ENCODE assay signal across 25 cellular contexts in genomic region chr19:2685204-2685704, GRCh38. TPM values are rescaled to one million over a fixed set of nuclear protein-coding genes. Genes with fewer than 3 reads are reported as not detected.
DNase-seq lines count a peak whose midpoint lies in the region; ATAC-seq and TF ChIP-seq lines count a peak whose summit lies in the region.
"Had no signal": no experiment of that assay in that cellular context is flagged by ENCODE, and none has a peak within 500 bp of the region (broad histone marks: within the 10 kb centered on the region; RNA-seq: fewer than 3 reads in every experiment).

No MANE protein-coding gene starts in this region.

- WGBS in heart right ventricle, 2 donors, result 91% methylated on average over 6 of the region's 6 CpGs

- H3K27ac Mint-ChIP-seq in chondrocyte (ENCODE audit: unreplicated experiment), result peak overlapping the region; percentile 57
- H3K27ac Mint-ChIP-seq in neural progenitor cell, result no peak overlapping the region
- H3K27ac Mint-ChIP-seq: activated CD4-positive, alpha-beta T cell treated with anti-CD3 and anti-CD28 coated beads, Interleukin-2, amount 10 ng/mL, durations not matched to agents 24 days and 14 days; activated naive CD4-positive, alpha-beta T cell treated with anti-CD3 and anti-CD28 coated beads, Interleukin-2, amount 50 U/mL, for 24 hours; activated T-helper 1 cell treated with anti-CD3 and anti-CD28 coated beads, Interleukin-12 subunit alpha, Interleukin-12 subunit beta, Interleukin-2, Interleukin-4 antibody, amounts not matched to agents 30 ng/mL and 10 ng/mL and 1 ng/mL, durations not matched to agents 14 hours and 24 hours and 36 hours had no signal

- H3K4me3 Mint-ChIP-seq in chondrocyte (ENCODE audit: unreplicated experiment) (no peak overlapping the region), neural progenitor cell (peak overlapping the region; percentile 43)
- H3K4me3 Mint-ChIP-seq: activated CD4-positive, alpha-beta T cell treated with anti-CD3 and anti-CD28 coated beads, Interleukin-2, amount 10 ng/mL, durations not matched to agents 24 days and 14 days; activated naive CD4-positive, alpha-beta T cell treated with anti-CD3 and anti-CD28 coated beads, Interleukin-2, amount 50 U/mL, for 24 hours; activated T-helper 1 cell treated with anti-CD3 and anti-CD28 coated beads, Interleukin-12 subunit alpha, Interleukin-12 subunit beta, Interleukin-2, Interleukin-4 antibody, amounts not matched to agents 30 ng/mL and 10 ng/mL and 1 ng/mL, durations not matched to agents 14 hours and 24 hours and 36 hours had no signal

- H3K4me3 ChIP-seq in heart right ventricle (no peak overlapping the region), neural progenitor cell (no peak overlapping the region), upper lobe of right lung (peak overlapping the region; percentile 1)
- H3K4me3 ChIP-seq: A549, coronary artery, mucosa of descending colon, SJSA1, transverse colon had no signal

- no peaks in the 10 kb centered on the region for H3K79me2 ChIP-seq in neural progenitor cell (ENCODE audit: low read depth)

- H3K9me3 ChIP-seq in heart right ventricle (no peaks in the 10 kb centered on the region), neural progenitor cell (ENCODE audit: low read depth) (no peaks in the 10 kb centered on the region), upper lobe of right lung (no peaks in the 10 kb centered on the region)
- H3K9me3 ChIP-seq: A549, mucosa of descending colon, SJSA1, transverse colon had no signal

- H3K27me3 ChIP-seq in heart right ventricle, result no peaks in the 10 kb centered on the region
- H3K27me3 ChIP-seq in neural progenitor cell, result no peaks in the 10 kb centered on the region
- H3K27me3 ChIP-seq in upper lobe of right lung, result no peaks in the 10 kb centered on the region
- H3K27me3 ChIP-seq: SJSA1, transverse colon had no signal

- DNase-seq in heart right ventricle (no peak), cardiac septum (ENCODE audit: low spot score) (no peak), chondrocyte (ENCODE audit: low spot score) (no peak), neural progenitor cell (ENCODE audit: low spot score) (no peak), upper lobe of right lung (no peak)
- DNase-seq: activated CD4-positive, alpha-beta T cell treated with anti-CD3 and anti-CD28 coated beads, Interleukin-2, amount 10 ng/mL, durations not matched to agents 24 days and 14 days; Calu3; EL; GOT3; mucosa of descending colon; NCI-H1105 treated with DMSO at 0.1 percent for 48 hours; small intestine; stimulated activated naive CD4-positive, alpha-beta T cell treated with Interleukin-2 at 50 U/mL for 16 hours; transverse colon had no signal

- TF ChIP-seq CTCF in heart right ventricle (IDR thresholded peaks at IDR 0.05) (no peak), chondrocyte (IDR thresholded peaks at IDR 0.05) (no peak), neural progenitor cell (IDR thresholded peaks at IDR 0.05) (no peak), upper lobe of right lung (IDR thresholded peaks at IDR 0.05) (no peak)

- H3K27me3 Mint-ChIP-seq in chondrocyte (ENCODE audit: low read depth) (no peaks in the 10 kb centered on the region), neural progenitor cell (ENCODE audit: insufficient read depth, low read depth) (peaks cover 9% of the 10 kb centered on the region)
- H3K27me3 Mint-ChIP-seq: activated CD4-positive, alpha-beta T cell treated with anti-CD3 and anti-CD28 coated beads, Interleukin-2, amount 10 ng/mL, durations not matched to agents 24 days and 14 days; activated naive CD4-positive, alpha-beta T cell treated with anti-CD3 and anti-CD28 coated beads, Interleukin-2, amount 50 U/mL, for 24 hours had no signal

- H3K36me3 ChIP-seq in heart right ventricle (peaks cover 0 to 5% (median 0%) of the 10 kb centered on the region in 9 donors), neural progenitor cell (no peaks in the 10 kb centered on the region), upper lobe of right lung (no peaks in the 10 kb centered on the region)
- H3K36me3 ChIP-seq: SJSA1, transverse colon had no signal

- no peaks in the 10 kb centered on the region for H4K20me1 ChIP-seq in neural progenitor cell (ENCODE audit: low read depth)

- no peaks in the 10 kb centered on the region for H3K36me3 Mint-ChIP-seq in chondrocyte (ENCODE audit: low read depth)
- peaks cover 3% of the 10 kb centered on the region for H3K36me3 Mint-ChIP-seq in neural progenitor cell
- H3K36me3 Mint-ChIP-seq: activated naive CD4-positive, alpha-beta T cell treated with anti-CD3 and anti-CD28 coated beads, Interleukin-2, amount 50 U/mL, for 24 hours had no signal

- no peak overlapping the region for H3K9ac ChIP-seq in neural progenitor cell

- intact Hi-C loops in heart right ventricle (cut with DNase I), result no loop called here
- intact Hi-C loops in cardiac septum (cut with DNase I), result no loop called here
- intact Hi-C loops in upper lobe of right lung (cut with DNase I), result no loop called here

- peaks cover 0 to 4% (median 0%) of the 10 kb centered on the region in 9 donors for H3K4me1 ChIP-seq in heart right ventricle
- no peaks in the 10 kb centered on the region for H3K4me1 ChIP-seq in neural progenitor cell
- no peaks in the 10 kb centered on the region for H3K4me1 ChIP-seq in upper lobe of right lung
- H3K4me1 ChIP-seq: A549, SJSA1, transverse colon had no signal

- no peaks in the 10 kb centered on the region for H3F3A ChIP-seq in neural progenitor cell (ENCODE audit: low read depth)

- H3K27ac ChIP-seq in heart right ventricle (peak overlapping the region in 9 of 10 donors; percentile 5 to 81 (median 55)), neural progenitor cell (no peak overlapping the region), upper lobe of right lung (peak overlapping the region; percentile 42)
- H3K27ac ChIP-seq: A549, coronary artery, SJSA1, transverse colon had no signal

- no peak overlapping the region for H2AFZ ChIP-seq in neural progenitor cell (replicated peaks)

- no peak overlapping the region for H3K4me2 ChIP-seq in neural progenitor cell
- H3K4me2 ChIP-seq: A549 had no signal

- ATAC-seq in heart right ventricle (no peak), upper lobe of right lung (no peak), HG02588 (IDR thresholded peaks at IDR 0.05; ENCODE audit: unreplicated experiment) (no peak), GM19328 (IDR thresholded peaks at IDR 0.05; ENCODE audit: unreplicated experiment) (no peak), HG03135 (IDR thresholded peaks at IDR 0.05; ENCODE audit: unreplicated experiment) (no peak)
- ATAC-seq: A549, mucosa of descending colon, Panc1 had no signal

- H3K4me1 Mint-ChIP-seq in chondrocyte (ENCODE audit: low read depth) (no peaks in the 10 kb centered on the region), neural progenitor cell (peaks cover 3% of the 10 kb centered on the region)
- H3K4me1 Mint-ChIP-seq: activated CD4-positive, alpha-beta T cell treated with anti-CD3 and anti-CD28 coated beads, Interleukin-2, amount 10 ng/mL, durations not matched to agents 24 days and 14 days; activated naive CD4-positive, alpha-beta T cell treated with anti-CD3 and anti-CD28 coated beads, Interleukin-2, amount 50 U/mL, for 24 hours had no signal

- H3K9me3 Mint-ChIP-seq in chondrocyte (ENCODE audit: low read depth) (no peaks in the 10 kb centered on the region), neural progenitor cell (peaks cover 4% of the 10 kb centered on the region)
- H3K9me3 Mint-ChIP-seq: activated CD4-positive, alpha-beta T cell treated with anti-CD3 and anti-CD28 coated beads, Interleukin-2, amount 10 ng/mL, durations not matched to agents 24 days and 14 days; activated naive CD4-positive, alpha-beta T cell treated with anti-CD3 and anti-CD28 coated beads, Interleukin-2, amount 50 U/mL, for 24 hours; activated T-helper 1 cell treated with anti-CD3 and anti-CD28 coated beads, Interleukin-12 subunit alpha, Interleukin-12 subunit beta, Interleukin-2, Interleukin-4 antibody, amounts not matched to agents 30 ng/mL and 10 ng/mL and 1 ng/mL, durations not matched to agents 14 hours and 24 hours and 36 hours had no signal

RNA-seq across cellular contexts. Expression of gene GNG7, which starts 17.2 kb away (rescaled TPM):
- total RNA-seq in heart right ventricle (10 to 100 TPM; 27.9 to 56.9 (median 39.7) TPM), cardiac septum (30.9 TPM), chondrocyte (1.9 to 3.6 TPM (median 2.5 TPM) in 3 replicates), neural progenitor cell (ENCODE audit: low replicate concordance) (7.0 and 9.6 TPM in 2 replicates), upper lobe of right lung (5.5 TPM)
- polyA plus RNA-seq in heart right ventricle, result 10 to 100 TPM in 1 of 2 donors, 1 to 10 TPM in 1; 8.4 to 14.9 TPM
- total RNA-seq: NCI-H460 had no signal

RNA-seq across cellular contexts. Expression of gene DIRAS1, which starts 35.9 kb away (rescaled TPM):
- 100 to 1,000 TPM; 104 to 381 (median 184) TPM for total RNA-seq in heart right ventricle
- polyA plus RNA-seq in heart right ventricle, result 100 to 1,000 TPM in 1 of 2 donors, 10 to 100 TPM in 1; 63.7 to 107 TPM
- 113 TPM for total RNA-seq in cardiac septum
- 14.1 to 20.9 TPM (median 20.2 TPM) in 3 replicates for total RNA-seq in chondrocyte
- total RNA-seq in neural progenitor cell (ENCODE audit: low replicate concordance), result 2.7 and 4.2 TPM in 2 replicates
- 1.8 TPM for total RNA-seq in upper lobe of right lung
- total RNA-seq: activated T-helper 1 cell treated with anti-CD3 and anti-CD28 coated beads, Interleukin-12 subunit alpha, Interleukin-12 subunit beta, Interleukin-2, Interleukin-4 antibody, amounts not matched to agents 30 ng/mL and 10 ng/mL and 1 ng/mL, durations not matched to agents 14 hours and 24 hours and 36 hours; SJSA1; T-helper 1 cell treated with Interleukin-12 subunit alpha and Interleukin-12 subunit beta and Interleukin-4 antibody, amounts not matched to agents 30 ng/mL and 1 ng/mL, for 36 hours had no signal

RNA-seq across cellular contexts. Expression of gene SLC39A3, which starts 54.6 kb away (rescaled TPM):
- total RNA-seq in heart right ventricle (10 to 100 TPM; 16.5 to 27.7 (median 21.6) TPM), cardiac septum (17.9 TPM), chondrocyte (28.2 to 34.0 TPM (median 32.7 TPM) in 3 replicates), neural progenitor cell (ENCODE audit: low replicate concordance) (6.1 and 28.5 TPM in 2 replicates), upper lobe of right lung (26.7 TPM)
- polyA plus RNA-seq in heart right ventricle, result 10 to 100 TPM; 26.1 to 66.8 TPM
